19 cellular contexts compared by ENCODE assay signal in the genomic region with DNA sequence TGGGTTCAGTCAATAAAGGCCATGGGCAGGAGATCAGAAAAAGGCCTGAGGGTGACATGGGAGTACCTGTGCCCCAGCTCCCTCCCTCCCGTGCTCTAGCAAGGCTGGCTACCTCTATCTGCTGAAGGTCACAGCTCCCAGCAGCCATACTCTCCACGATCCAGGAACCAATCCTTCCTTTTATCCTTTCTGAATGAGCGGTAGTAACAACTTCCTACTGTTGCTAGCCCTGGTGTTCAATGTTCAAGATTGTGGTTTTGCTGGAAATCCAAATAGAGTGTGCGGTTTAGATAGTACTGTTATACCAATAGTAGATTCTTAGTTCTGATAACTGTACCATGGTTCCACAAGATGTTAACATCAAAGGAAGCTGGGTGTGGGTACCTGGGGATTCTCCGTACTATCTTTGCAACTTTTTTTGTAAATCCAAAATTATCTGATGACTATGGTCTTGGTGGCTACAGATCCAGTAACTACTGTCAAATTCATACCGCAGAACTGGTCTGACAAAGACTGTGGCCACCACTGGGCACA.
DNase-seq lines count a peak whose midpoint lies in the region; ATAC-seq and TF ChIP-seq lines count a peak whose summit lies in the region.
"Had no signal": no experiment of that assay in that cellular context is flagged by ENCODE, and none has a peak within 500 bp of the region (broad histone marks: within the 10 kb centered on the region; RNA-seq: fewer than 3 reads in every experiment).

No MANE protein-coding gene starts in this region.

- DNase-seq in activated T-cell treated with anti-CD3 and anti-CD28 coated beads, Interleukin-2, amount 50 U/mL, for 24 hours = peak; percentile 35
- DNase-seq in activated T-cell treated with anti-CD3 and anti-CD28 coated beads, Interleukin-2, amount 50 U/mL, for 48 hours = no peak
- no peak for DNase-seq in PC-9
- DNase-seq in activated naive CD8-positive, alpha-beta T cell treated with anti-CD3 and anti-CD28 coated beads for 36 hours = no peak
- DNase-seq in transverse colon = no peak
- DNase-seq in WTC11 (ENCODE audit: low spot score) = no peak
- DNase-seq: GDM1, glutamatergic neuron, lower lobe of right lung, NCI-H2081 treated with DMSO at 0.1 percent for 48 hours, NCI-H446, substantia nigra had no signal

- no peaks in the 10 kb centered on the region for H3K9me3 Mint-ChIP-seq in activated T-cell treated with anti-CD3 and anti-CD28 coated beads, Interleukin-2, amount 50 U/mL, for 24 hours
- H3K9me3 Mint-ChIP-seq in activated naive CD8-positive, alpha-beta T cell treated with anti-CD3 and anti-CD28 coated beads for 36 hours = peaks cover 2% of the 10 kb centered on the region
- no peaks in the 10 kb centered on the region for H3K9me3 Mint-ChIP-seq in stimulated activated naive CD8-positive, alpha-beta T cell treated with anti-CD3 and anti-CD28 coated beads, Interleukin-15, Interleukin-2, amounts not matched to agents 100 ng/mL and 50 ng/mL, for 24 hours
- peaks cover 6% of the 10 kb centered on the region; the same call in 1 of the 2 replicates for H3K9me3 Mint-ChIP-seq in WTC11

- BruUV-seq in PC-9 (replicated peaks; lab: Mats Ljungman, UMichigan) = no TSS peak

- no peaks in the 10 kb centered on the region for H4K20me1 ChIP-seq in PC-9 (ENCODE audit: insufficient read depth)

- H3K9me2 ChIP-seq in PC-9 (ENCODE audit: insufficient read depth) = no peaks in the 10 kb centered on the region

- peaks cover 12% of the 10 kb centered on the region for H3K27me3 Mint-ChIP-seq in activated T-cell treated with anti-CD3 and anti-CD28 coated beads, Interleukin-2, amount 50 U/mL, for 24 hours
- H3K27me3 Mint-ChIP-seq in activated naive CD8-positive, alpha-beta T cell treated with anti-CD3 and anti-CD28 coated beads for 36 hours = peaks cover 3% of the 10 kb centered on the region
- peaks cover 15% of the 10 kb centered on the region for H3K27me3 Mint-ChIP-seq in stimulated activated naive CD8-positive, alpha-beta T cell treated with anti-CD3 and anti-CD28 coated beads, Interleukin-15, Interleukin-2, amounts not matched to agents 100 ng/mL and 50 ng/mL, for 24 hours
- H3K27me3 Mint-ChIP-seq in WTC11 (ENCODE audit: low read depth) = no peaks in the 10 kb centered on the region
- H3K27me3 Mint-ChIP-seq: B cell had no signal

- ATAC-seq in HG03039 (IDR thresholded peaks at IDR 0.05; ENCODE audit: unreplicated experiment) = no peak
- ATAC-seq in WTC11 = no peak
- ATAC-seq: A549, HCT116, lower lobe of right lung, Panc1 had no signal

- H3F3A ChIP-seq in PC-9 (ENCODE audit: insufficient read depth, low read depth) = peaks cover 7% of the 10 kb centered on the region; the same call in 1 of the 2 replicates

- H3K9me3 ChIP-seq in PC-9 (ENCODE audit: insufficient read depth, low read depth) (no peaks in the 10 kb centered on the region), transverse colon (no peaks in the 10 kb centered on the region)
- H3K9me3 ChIP-seq: A549, lower lobe of right lung had no signal

- H3K27ac ChIP-seq in PC-9 (no peak overlapping the region), transverse colon (no peak overlapping the region)
- H3K27ac ChIP-seq: A549, lower lobe of right lung had no signal

- H3K36me3 Mint-ChIP-seq in activated T-cell treated with anti-CD3 and anti-CD28 coated beads, Interleukin-2, amount 50 U/mL, for 24 hours (ENCODE audit: low read depth) = no peaks in the 10 kb centered on the region
- H3K36me3 Mint-ChIP-seq in activated naive CD8-positive, alpha-beta T cell treated with anti-CD3 and anti-CD28 coated beads for 36 hours = peaks cover 12% of the 10 kb centered on the region
- H3K36me3 Mint-ChIP-seq in stimulated activated naive CD8-positive, alpha-beta T cell treated with anti-CD3 and anti-CD28 coated beads, Interleukin-15, Interleukin-2, amounts not matched to agents 100 ng/mL and 50 ng/mL, for 24 hours (ENCODE audit: low read depth) = no peaks in the 10 kb centered on the region
- H3K36me3 Mint-ChIP-seq in WTC11 = no peaks in the 10 kb centered on the region
- H3K36me3 Mint-ChIP-seq: brain had no signal

- no peak for TF ChIP-seq EP300 in transverse colon (IDR thresholded peaks at IDR 0.05; ENCODE audit: low read depth)

- no peak for TF ChIP-seq POLR2A in transverse colon (IDR thresholded peaks at IDR 0.05)

- POLR2A ChIA-PET in PC-9 (lab: Charles Lee; ENCODE audit: unreplicated experiment) (no interaction called here), WTC11 (lab: Charles Lee) (no interaction called here)

- in situ Hi-C loops in transverse colon (cut with MboI; ENCODE audit: low pct_ligation_motif_present in 1 of 4, low pct_unique_long_range_greater_than_20kb in 1 of 4, low sequenced_read_pairs in 3 of 4) = no loop called here

- no peak overlapping the region for H3K4me3 ChIP-seq in PC-9
- H3K4me3 ChIP-seq in transverse colon = no peak overlapping the region
- H3K4me3 ChIP-seq: A549, lower lobe of right lung had no signal

- H3K27ac Mint-ChIP-seq in activated T-cell treated with anti-CD3 and anti-CD28 coated beads, Interleukin-2, amount 50 U/mL, for 24 hours = peak overlapping the region; percentile 87
- peak overlapping the region; percentile 92 for H3K27ac Mint-ChIP-seq in activated naive CD8-positive, alpha-beta T cell treated with anti-CD3 and anti-CD28 coated beads for 36 hours
- peak overlapping the region; percentile 90 for H3K27ac Mint-ChIP-seq in stimulated activated naive CD8-positive, alpha-beta T cell treated with anti-CD3 and anti-CD28 coated beads, Interleukin-15, Interleukin-2, amounts not matched to agents 100 ng/mL and 50 ng/mL, for 24 hours
- no peak overlapping the region for H3K27ac Mint-ChIP-seq in WTC11
- H3K27ac Mint-ChIP-seq: B cell had no signal

- peaks cover 25% of the 10 kb centered on the region for H3K4me1 Mint-ChIP-seq in activated T-cell treated with anti-CD3 and anti-CD28 coated beads, Interleukin-2, amount 50 U/mL, for 24 hours (ENCODE audit: low read depth)
- peaks cover 31% of the 10 kb centered on the region for H3K4me1 Mint-ChIP-seq in activated naive CD8-positive, alpha-beta T cell treated with anti-CD3 and anti-CD28 coated beads for 36 hours
- H3K4me1 Mint-ChIP-seq in stimulated activated naive CD8-positive, alpha-beta T cell treated with anti-CD3 and anti-CD28 coated beads, Interleukin-15, Interleukin-2, amounts not matched to agents 100 ng/mL and 50 ng/mL, for 24 hours (ENCODE audit: low read depth) = peaks cover 35% of the 10 kb centered on the region
- H3K4me1 Mint-ChIP-seq in WTC11 = no peaks in the 10 kb centered on the region

- H3K27me3 ChIP-seq in PC-9 (ENCODE audit: insufficient read depth, low read depth) (no peaks in the 10 kb centered on the region), transverse colon (no peaks in the 10 kb centered on the region)

- H3K4me3 Mint-ChIP-seq in activated T-cell treated with anti-CD3 and anti-CD28 coated beads, Interleukin-2, amount 50 U/mL, for 24 hours = no peak overlapping the region
- peak overlapping the region; percentile 9 for H3K4me3 Mint-ChIP-seq in activated naive CD8-positive, alpha-beta T cell treated with anti-CD3 and anti-CD28 coated beads for 36 hours
- peak overlapping the region; percentile 35 for H3K4me3 Mint-ChIP-seq in stimulated activated naive CD8-positive, alpha-beta T cell treated with anti-CD3 and anti-CD28 coated beads, Interleukin-15, Interleukin-2, amounts not matched to agents 100 ng/mL and 50 ng/mL, for 24 hours
- no peak overlapping the region for H3K4me3 Mint-ChIP-seq in WTC11
- H3K4me3 Mint-ChIP-seq: B cell, brain had no signal

- H3K4me1 ChIP-seq in PC-9 (replicated peaks; ENCODE audit: insufficient read depth) (peaks cover 18% of the 10 kb centered on the region), transverse colon (peaks cover 0 to 9% (median 0%) of the 10 kb centered on the region in 4 donors)
- H3K4me1 ChIP-seq: A549 had no signal

- H3K79me2 ChIP-seq in PC-9 (ENCODE audit: low read depth) = no peaks in the 10 kb centered on the region

- H2AFZ ChIP-seq in PC-9 = no peak overlapping the region

- intact Hi-C loops in PC-9 (cut with micrococcal nuclease; ENCODE audit: unreplicated experiment) = no loop called here
- intact Hi-C loops in transverse colon (cut with DNase I; ENCODE audit: low total_unique reads) = no loop called here

- H3K36me3 ChIP-seq in PC-9 (ENCODE audit: low read depth) (no peaks in the 10 kb centered on the region), transverse colon (no peaks in the 10 kb centered on the region)
- H3K36me3 ChIP-seq: lower lobe of right lung had no signal

- CTCF ChIA-PET in PC-9 (lab: Charles Lee) = no interaction called here
- CTCF ChIA-PET in WTC11 (lab: Charles Lee) = no interaction called here

- TF ChIP-seq CTCF in PC-9 (conservative IDR thresholded peaks at IDR 0.05) = no peak
- no peak for TF ChIP-seq CTCF in transverse colon (IDR thresholded peaks at IDR 0.05)
- no peak for TF ChIP-seq CTCF in WTC11 (IDR thresholded peaks at IDR 0.05)

- peak overlapping the region; percentile 34 for H3K4me2 ChIP-seq in PC-9
- H3K4me2 ChIP-seq: A549 had no signal

- WGBS in transverse colon (ENCODE audit: low coverage in 1 of 2), 2 donors = 81 to 85% methylated on average over 2 to 6 of the region's 6 CpGs

TF ChIP-seq in WTC11, 78 proteins besides CTCF, POLR2A, EP300 and RAD21 (continues in another document):
- TF ChIP-seq ESRRA (CRISPR knock-in tag; IDR thresholded peaks at IDR 0.05; ENCODE audit: borderline replicate concordance) (no peak), NR2C2 (CRISPR knock-in tag; IDR thresholded peaks at IDR 0.05) (no peak)
- TF ChIP-seq, protein P1, sequence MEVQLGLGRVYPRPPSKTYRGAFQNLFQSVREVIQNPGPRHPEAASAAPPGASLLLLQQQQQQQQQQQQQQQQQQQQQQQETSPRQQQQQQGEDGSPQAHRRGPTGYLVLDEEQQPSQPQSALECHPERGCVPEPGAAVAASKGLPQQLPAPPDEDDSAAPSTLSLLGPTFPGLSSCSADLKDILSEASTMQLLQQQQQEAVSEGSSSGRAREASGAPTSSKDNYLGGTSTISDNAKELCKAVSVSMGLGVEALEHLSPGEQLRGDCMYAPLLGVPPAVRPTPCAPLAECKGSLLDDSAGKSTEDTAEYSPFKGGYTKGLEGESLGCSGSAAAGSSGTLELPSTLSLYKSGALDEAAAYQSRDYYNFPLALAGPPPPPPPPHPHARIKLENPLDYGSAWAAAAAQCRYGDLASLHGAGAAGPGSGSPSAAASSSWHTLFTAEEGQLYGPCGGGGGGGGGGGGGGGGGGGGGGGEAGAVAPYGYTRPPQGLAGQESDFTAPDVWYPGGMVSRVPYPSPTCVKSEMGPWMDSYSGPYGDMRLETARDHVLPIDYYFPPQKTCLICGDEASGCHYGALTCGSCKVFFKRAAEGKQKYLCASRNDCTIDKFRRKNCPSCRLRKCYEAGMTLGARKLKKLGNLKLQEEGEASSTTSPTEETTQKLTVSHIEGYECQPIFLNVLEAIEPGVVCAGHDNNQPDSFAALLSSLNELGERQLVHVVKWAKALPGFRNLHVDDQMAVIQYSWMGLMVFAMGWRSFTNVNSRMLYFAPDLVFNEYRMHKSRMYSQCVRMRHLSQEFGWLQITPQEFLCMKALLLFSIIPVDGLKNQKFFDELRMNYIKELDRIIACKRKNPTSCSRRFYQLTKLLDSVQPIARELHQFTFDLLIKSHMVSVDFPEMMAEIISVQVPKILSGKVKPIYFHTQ (CRISPR knock-in tag; IDR thresholded peaks at IDR 0.05) = no peak

Comparison
In these comparisons a context has a peak if more than half of its experiments do, and no peak if none do; other contexts are left out.
1. H3K4me3 Mint-ChIP-seq: peak in activated naive CD8-positive, alpha-beta T cell treated with anti-CD3 and anti-CD28 coated beads for 36 hours (single experiment) and stimulated activated naive CD8-positive, alpha-beta T cell treated with anti-CD3 and anti-CD28 coated beads, Interleukin-15, Interleukin-2, amounts not matched to agents 100 ng/mL and 50 ng/mL, for 24 hours (single experiment); none in activated T-cell treated with anti-CD3 and anti-CD28 coated beads, Interleukin-2, amount 50 U/mL, for 24 hours (single experiment) and WTC11 (single experiment).